In the genomic region with DNA sequence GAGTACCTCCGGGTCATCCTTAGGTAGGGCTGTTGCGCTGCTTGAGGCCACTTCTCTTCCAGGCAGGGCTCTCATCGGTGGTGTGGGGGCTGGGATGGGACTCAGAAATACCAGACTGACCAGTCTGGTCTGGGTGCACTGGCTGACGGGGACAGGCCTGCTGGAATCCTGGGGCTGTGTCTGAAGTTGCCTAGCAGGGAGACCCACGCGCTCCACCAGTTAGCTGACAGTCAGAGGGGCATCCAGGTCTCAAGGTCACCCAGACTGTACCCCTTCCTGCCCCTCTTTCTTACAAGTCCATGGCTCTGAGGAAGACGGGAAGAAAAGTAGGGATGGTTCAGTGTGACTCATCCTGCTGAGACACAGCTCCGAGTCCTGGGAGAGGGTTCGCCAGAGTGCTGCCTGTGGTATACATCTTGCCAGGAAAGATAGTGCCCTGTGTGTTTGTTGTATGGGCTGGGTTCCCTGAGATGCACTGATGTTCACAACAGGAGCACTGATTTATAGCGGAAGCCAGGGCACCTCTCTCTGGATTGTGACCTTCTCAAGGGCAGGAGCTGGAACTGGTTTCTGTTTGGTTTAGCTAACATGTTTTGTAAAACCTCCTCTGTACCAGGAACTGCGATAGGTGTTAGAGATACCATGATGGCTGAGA, we compare ENCODE assay signal across 12 cellular contexts.
DNase-seq lines count a peak whose midpoint lies in the region; ATAC-seq, FAIRE-seq and TF ChIP-seq lines count a peak whose summit lies in the region.
"Had no signal": no experiment of that assay in that cellular context is flagged by ENCODE, and none has a peak within 500 bp of the region (broad histone marks: within the 10 kb centered on the region; RNA-seq: fewer than 3 reads in every experiment).

No MANE protein-coding gene starts in this region.

- H3K18ac ChIP-seq in mesenchymal stem cell (ENCODE audit: low read depth in 1 of 2, low read length in 2 of 2) = peak overlapping the region in 1 of 2 experiments; percentile 18

- H3K4me2 ChIP-seq in A549 (peak overlapping the region; percentile 72), mesenchymal stem cell (ENCODE audit: low read length, poor library complexity, severe bottlenecking) (no peak overlapping the region)

- TF ChIP-seq RAD21 in A549 (conservative IDR thresholded peaks at IDR 0.05 in 1 of 2, IDR thresholded peaks at IDR 0.05 in 1 of 2) = no peak

- no peak overlapping the region for H2AK5ac ChIP-seq in mesenchymal stem cell (ENCODE audit: low read length, severe bottlenecking)

- no peaks in the 10 kb centered on the region for H3K79me1 ChIP-seq in mesenchymal stem cell (replicated peaks; ENCODE audit: low read length, poor library complexity, severe bottlenecking)

- WGBS in A549 (ENCODE audit: missing lambda C conversion rate) = 12% methylated on average over 11 of the region's 11 CpGs
- WGBS in mesenchymal stem cell = 66% methylated on average over 11 of the region's 11 CpGs

- POLR2A ChIA-PET in A549 (lab: Yijun Ruan, JAX) = interaction anchor here (1.0 kb wide), 1 partner anchor 13 kb away, joined by 3 read pairs; no protein-coding TSS in a partner anchor

- H4K91ac ChIP-seq in mesenchymal stem cell (ENCODE audit: low read length) = no peak overlapping the region

- H3K36me3 ChIP-seq in mesenchymal stem cell (ENCODE audit: control insufficient read depth in 1 of 2, insufficient read depth in 2 of 2, low read depth in 1 of 2, low read length in 2 of 2) = peaks cover 0 to 9% of the 10 kb centered on the region in 2 experiments
- H3K36me3 ChIP-seq: uterus had no signal

- no peak for TF ChIP-seq CTCF in A549 (IDR thresholded peaks at IDR 0.05)
- no peak for TF ChIP-seq CTCF in epithelial cell of esophagus (IDR thresholded peaks at IDR 0.05; ENCODE audit: insufficient read depth, low read depth, low read length, missing control alignments)

- no peak; a peak in 1 of 5 replicates for TF ChIP-seq EP300 in A549 (IDR thresholded peaks at IDR 0.05)

- H2BK120ac ChIP-seq in mesenchymal stem cell (ENCODE audit: low read depth, low read length) = no peak overlapping the region

- DNase-seq in A549 (ENCODE audit: low read depth in 1 of 2, low spot score in 1 of 2) (peak; percentile 89 to 90), M059J (ENCODE audit: low read depth) (peak; percentile 74), epithelial cell of esophagus (ENCODE audit: low read depth) (peak; percentile 75), mesenchymal stem cell (peak; percentile 68), GM19238 (ENCODE audit: insufficient read length, low spot score) (no peak), SKM-1 (lab: John Stamatoyannopoulos, UW; ENCODE audit: unreplicated experiment) (no peak)
- DNase-seq: NCI-H446 treated with DMSO at 0.1 percent for 48 hours; stimulated activated CD4-positive, alpha-beta T cell treated with anti-CD3 and anti-CD28 coated beads, Interleukin-2, amount 100 ng/mL, for 48 hours; uterus had no signal

- no peak overlapping the region for H2AFZ ChIP-seq in mesenchymal stem cell (ENCODE audit: low read depth, low read length)

- FAIRE-seq in A549 (lab: Jason Lieb, UNC) = peak; percentile 98
- FAIRE-seq: TTC549 had no signal

- peaks cover 0 to 7% of the 10 kb centered on the region in 2 experiments for H3K27me3 ChIP-seq in mesenchymal stem cell (ENCODE audit: control insufficient read depth in 1 of 2, insufficient read depth in 1 of 2, low read length in 2 of 2)
- H3K27me3 ChIP-seq: uterus had no signal

- H3K27ac ChIP-seq in A549 (peak overlapping the region; percentile 83 to 91), mesenchymal stem cell (ENCODE audit: low read length, poor library complexity, severe bottlenecking) (no peak overlapping the region)
- H3K27ac ChIP-seq: uterus had no signal

- H3K9me3 ChIP-seq in A549 = no peaks in the 10 kb centered on the region
- no peaks in the 10 kb centered on the region for H3K9me3 ChIP-seq in mesenchymal stem cell (ENCODE audit: control insufficient read depth, low read length)
- H3K9me3 ChIP-seq: uterus had no signal

- H3K4me1 ChIP-seq in A549 = peaks cover 52% of the 10 kb centered on the region
- peaks cover 9% of the 10 kb centered on the region for H3K4me1 ChIP-seq in mesenchymal stem cell (ENCODE audit: control insufficient read depth, insufficient read depth, low read depth, low read length)
- H3K4me1 ChIP-seq: uterus had no signal

- H2BK15ac ChIP-seq in mesenchymal stem cell (ENCODE audit: low read depth, poor library complexity, severe bottlenecking) = no peak overlapping the region

- H3K14ac ChIP-seq in mesenchymal stem cell (ENCODE audit: low read length in 2 of 2) = no peak overlapping the region

- TF ChIP-seq POLR2A in A549 (IDR thresholded peaks at IDR 0.05; ENCODE audit: low read length) = no peak

- no peak overlapping the region for H3K4me3 ChIP-seq in A549
- H3K4me3 ChIP-seq in epithelial cell of esophagus (ENCODE audit: low read length) = no peak overlapping the region
- peak overlapping the region in 1 of 2 experiments; percentile 14 for H3K4me3 ChIP-seq in mesenchymal stem cell (ENCODE audit: insufficient read depth in 1 of 2, low read depth in 1 of 2, low read length in 2 of 2)
- H3K4me3 ChIP-seq: uterus had no signal

- H4K8ac ChIP-seq in mesenchymal stem cell (ENCODE audit: low read length) = peak overlapping the region; percentile 51

- no peak overlapping the region for H2BK5ac ChIP-seq in mesenchymal stem cell (ENCODE audit: low read depth, low read length, poor library complexity, severe bottlenecking)

- ATAC-seq in A549 (peak; percentile 91), HG03135 (IDR thresholded peaks at IDR 0.05; ENCODE audit: unreplicated experiment) (no peak), HG03378 (IDR thresholded peaks at IDR 0.05; ENCODE audit: unreplicated experiment) (no peak)

- H2BK12ac ChIP-seq in mesenchymal stem cell (ENCODE audit: low read length in 2 of 2) = no peak overlapping the region

- no peak overlapping the region for H3K23ac ChIP-seq in mesenchymal stem cell (ENCODE audit: low read length in 2 of 2)

- CTCF ChIA-PET in A549 (lab: Yijun Ruan, JAX) = interaction anchor here (0.6 to 3.3 kb wide), 8 partner anchors 16 to 138 kb away, joined by 3 to 14 read pairs (median 4); no protein-coding TSS in a partner anchor

- no peak overlapping the region for H3K4ac ChIP-seq in mesenchymal stem cell (ENCODE audit: low read depth in 1 of 2, low read length in 2 of 2)

- peak overlapping the region; percentile 20 for H3K9ac ChIP-seq in mesenchymal stem cell (ENCODE audit: low read length)

TF ChIP-seq in A549, 52 proteins besides CTCF, POLR2A, EP300 and RAD21 (continues in another document):
- TF ChIP-seq ESRRA (IDR thresholded peaks at IDR 0.05; ENCODE audit: borderline replicate concordance, low read length) = peak; percentile 25; the same call in 1 of the 2 replicates
- TF ChIP-seq POLR2AphosphoS2 (conservative IDR thresholded peaks at IDR 0.05; ENCODE audit: low read length) = no peak
- TF ChIP-seq BHLHE40 (IDR thresholded peaks at IDR 0.05; ENCODE audit: low read depth, low read length) = no peak
- TF ChIP-seq CEBPB (IDR thresholded peaks at IDR 0.05) = no peak
- no peak for TF ChIP-seq CBX2 (IDR thresholded peaks at IDR 0.05; ENCODE audit: borderline replicate concordance, low read depth)
- peak in 1 of 2 experiments; percentile 48; a peak in 1 of 5 replicates for TF ChIP-seq JUN (IDR thresholded peaks at IDR 0.05)
- TF ChIP-seq, protein P1, sequence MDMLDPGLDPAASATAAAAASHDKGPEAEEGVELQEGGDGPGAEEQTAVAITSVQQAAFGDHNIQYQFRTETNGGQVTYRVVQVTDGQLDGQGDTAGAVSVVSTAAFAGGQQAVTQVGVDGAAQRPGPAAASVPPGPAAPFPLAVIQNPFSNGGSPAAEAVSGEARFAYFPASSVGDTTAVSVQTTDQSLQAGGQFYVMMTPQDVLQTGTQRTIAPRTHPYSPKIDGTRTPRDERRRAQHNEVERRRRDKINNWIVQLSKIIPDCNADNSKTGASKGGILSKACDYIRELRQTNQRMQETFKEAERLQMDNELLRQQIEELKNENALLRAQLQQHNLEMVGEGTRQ (IDR thresholded peaks at IDR 0.05) = no peak
- TF ChIP-seq HOXB13 (CRISPR knock-in tag; IDR thresholded peaks at IDR 0.05; ENCODE audit: low read depth) = peak; percentile 54; the same call in 1 of the 2 replicates
- no peak for TF ChIP-seq HOXA7 (CRISPR knock-in tag; IDR thresholded peaks at IDR 0.05)
- no peak for TF ChIP-seq MAFK (IDR thresholded peaks at IDR 0.05; ENCODE audit: partially characterized antibody)
- no peak for TF ChIP-seq CBX8 (IDR thresholded peaks at IDR 0.05)
- peak; percentile 56; the same call in 1 of the 2 replicates for TF ChIP-seq EHF (CRISPR knock-in tag; IDR thresholded peaks at IDR 0.05)
- TF ChIP-seq, protein P2, sequence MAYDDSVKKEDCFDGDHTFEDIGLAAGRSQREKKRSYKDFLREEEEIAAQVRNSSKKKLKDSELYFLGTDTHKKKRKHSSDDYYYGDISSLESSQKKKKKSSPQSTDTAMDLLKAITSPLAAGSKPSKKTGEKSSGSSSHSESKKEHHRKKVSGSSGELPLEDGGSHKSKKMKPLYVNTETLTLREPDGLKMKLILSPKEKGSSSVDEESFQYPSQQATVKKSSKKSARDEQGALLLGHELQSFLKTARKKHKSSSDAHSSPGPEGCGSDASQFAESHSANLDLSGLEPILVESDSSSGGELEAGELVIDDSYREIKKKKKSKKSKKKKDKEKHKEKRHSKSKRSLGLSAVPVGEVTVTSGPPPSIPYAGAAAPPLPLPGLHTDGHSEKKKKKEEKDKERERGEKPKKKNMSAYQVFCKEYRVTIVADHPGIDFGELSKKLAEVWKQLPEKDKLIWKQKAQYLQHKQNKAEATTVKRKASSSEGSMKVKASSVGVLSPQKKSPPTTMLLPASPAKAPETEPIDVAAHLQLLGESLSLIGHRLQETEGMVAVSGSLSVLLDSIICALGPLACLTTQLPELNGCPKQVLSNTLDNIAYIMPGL (CRISPR knock-in tag; IDR thresholded peaks at IDR 0.05; ENCODE audit: borderline replicate concordance) = no peak
- TF ChIP-seq RFX5 (IDR thresholded peaks at IDR 0.05) = no peak
- no peak for TF ChIP-seq HEYL (CRISPR knock-in tag; IDR thresholded peaks at IDR 0.05)
- TF ChIP-seq ZNF302 (CRISPR knock-in tag; IDR thresholded peaks at IDR 0.05) = peak; percentile 46; the same call in 1 of the 2 replicates
- TF ChIP-seq, protein P3, sequence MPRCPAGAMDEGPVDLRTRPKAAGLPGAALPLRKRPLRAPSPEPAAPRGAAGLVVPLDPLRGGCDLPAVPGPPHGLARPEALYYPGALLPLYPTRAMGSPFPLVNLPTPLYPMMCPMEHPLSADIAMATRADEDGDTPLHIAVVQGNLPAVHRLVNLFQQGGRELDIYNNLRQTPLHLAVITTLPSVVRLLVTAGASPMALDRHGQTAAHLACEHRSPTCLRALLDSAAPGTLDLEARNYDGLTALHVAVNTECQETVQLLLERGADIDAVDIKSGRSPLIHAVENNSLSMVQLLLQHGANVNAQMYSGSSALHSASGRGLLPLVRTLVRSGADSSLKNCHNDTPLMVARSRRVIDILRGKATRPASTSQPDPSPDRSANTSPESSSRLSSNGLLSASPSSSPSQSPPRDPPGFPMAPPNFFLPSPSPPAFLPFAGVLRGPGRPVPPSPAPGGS (IDR thresholded peaks at IDR 0.05) = no peak
- TF ChIP-seq ZFP36 (IDR thresholded peaks at IDR 0.05; ENCODE audit: borderline replicate concordance, partially characterized antibody) = no peak
- no peak for TF ChIP-seq GATA3 (IDR thresholded peaks at IDR 0.05; ENCODE audit: borderline replicate concordance)

Comparison
In these comparisons a context has a peak if more than half of its experiments do, and no peak if none do; other contexts are left out.
1. ATAC-seq: peak in A549 (2 of 2); none in HG03135 (single experiment) and HG03378 (single experiment).
2. DNase-seq: peak in A549 (2 of 2), M059J (single experiment), epithelial cell of esophagus (single experiment) and mesenchymal stem cell (single experiment); none in GM19238 (single experiment) and SKM-1 (single experiment).